Comparison of ENCODE assay signal across 21 cellular contexts in the genomic region with DNA sequence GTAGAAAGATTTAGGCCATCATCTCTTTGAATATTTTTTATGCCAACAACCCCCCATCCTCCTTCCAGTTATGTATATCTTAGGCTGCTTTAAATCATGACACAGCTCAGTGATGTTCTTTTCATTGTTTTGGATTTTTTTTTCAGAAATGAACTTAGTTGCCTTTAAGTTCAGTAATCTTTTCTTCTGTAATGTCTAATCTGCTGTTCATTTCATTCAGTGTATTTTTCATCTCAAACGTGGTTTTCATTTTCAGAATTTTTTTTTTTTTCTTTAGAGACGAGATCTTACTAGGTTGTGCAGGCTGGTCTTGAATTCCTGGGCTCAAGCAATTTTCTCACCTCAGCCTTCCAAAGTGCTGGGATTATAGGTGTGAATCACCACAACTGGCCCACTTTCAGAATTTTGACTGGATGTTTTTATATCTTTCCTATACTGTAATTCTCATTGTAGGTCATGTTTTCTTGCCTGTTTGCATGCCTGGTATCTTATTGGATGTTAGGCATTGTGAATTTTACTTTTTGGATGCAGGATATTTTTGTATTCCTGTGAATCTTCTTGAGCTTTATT. TPM values are rescaled to one million over a fixed set of nuclear protein-coding genes. Genes with fewer than 3 reads are reported as not detected.
DNase-seq lines count a peak whose midpoint lies in the region; ATAC-seq, FAIRE-seq and TF ChIP-seq lines count a peak whose summit lies in the region.
"Had no signal": no experiment of that assay in that cellular context is flagged by ENCODE, and none has a peak within 500 bp of the region (broad histone marks: within the 10 kb centered on the region; RNA-seq: fewer than 3 reads in every experiment).

No MANE protein-coding gene starts in this region.

- POLR2A ChIA-PET in Caco-2 (lab: Charles Lee): interaction anchor here (0.6 to 0.7 kb wide), 2 partner anchors 40 to 48 kb away, joined by 3 to 4 read pairs; no protein-coding TSS in a partner anchor
- POLR2A ChIA-PET in K562 (lab: Yijun Ruan, JAX): interaction anchor here (0.7 kb wide), 1 partner anchor 9 kb away, joined by 3 read pairs; no protein-coding TSS in a partner anchor

- DNase-seq in T-helper 1 cell (no peak), Caco-2 (no peak), K562 (ENCODE audit: extremely low read depth in 1 of 4, low spot score in 3 of 4) (no peak), keratinocyte (ENCODE audit: low read depth, low spot score) (no peak), Right ventricle myocardium superior (no peak), kidney tubule cell (ENCODE audit: low spot score) (no peak)
- DNase-seq: CD8-positive, alpha-beta T cell; DMS79; GM23248; HCEC 1CT; MV-4-11; NCI-H1417; NCI-H187 treated with DMSO at 0.1 percent for 48 hours; PC-3 had no signal

- H3K79me2 ChIP-seq in K562 (ENCODE audit: control insufficient read depth, insufficient read depth, low read length) (no peaks in the 10 kb centered on the region), keratinocyte (ENCODE audit: control insufficient read depth, insufficient read depth, low read length) (no peaks in the 10 kb centered on the region)

- H3K4me3 ChIP-seq in Caco-2 (ENCODE audit: low read depth, low read length): no peak overlapping the region
- H3K4me3 ChIP-seq in K562: no peak overlapping the region
- H3K4me3 ChIP-seq in keratinocyte (ENCODE audit: control insufficient read depth in 2 of 3, extremely low read depth in 1 of 3, insufficient read depth in 2 of 3, low read depth in 1 of 3, low read length in 3 of 3): no peak overlapping the region
- H3K4me3 ChIP-seq: BLaER1, GM23248 had no signal

- H3K4me3 Mint-ChIP-seq in T-helper 1 cell treated with Interleukin-12 subunit alpha and Interleukin-12 subunit beta and Interleukin-4 antibody, amounts not matched to agents 30 μg/mL and 1 μg/mL, for 36 hours: no peak overlapping the region
- no peak overlapping the region for H3K4me3 Mint-ChIP-seq in Caco-2 (ENCODE audit: unreplicated experiment)
- H3K4me3 Mint-ChIP-seq: CD8-positive, alpha-beta T cell had no signal

- H3K4me1 ChIP-seq in Caco-2 (no peaks in the 10 kb centered on the region), K562 (replicated peaks in 1 of 2; ENCODE audit: control insufficient read depth in 2 of 2, insufficient read depth in 2 of 2, low read length in 2 of 2) (no peaks in the 10 kb centered on the region), keratinocyte (ENCODE audit: control insufficient read depth, extremely low read depth, insufficient read depth, low read length) (peaks cover 17% of the 10 kb centered on the region)

- no peaks in the 10 kb centered on the region for H3K27me3 Mint-ChIP-seq in T-helper 1 cell treated with Interleukin-12 subunit alpha and Interleukin-12 subunit beta and Interleukin-4 antibody, amounts not matched to agents 30 μg/mL and 1 μg/mL, for 36 hours (ENCODE audit: low read depth)
- no peaks in the 10 kb centered on the region for H3K27me3 Mint-ChIP-seq in Caco-2 (ENCODE audit: insufficient read depth, unreplicated experiment)
- H3K27me3 Mint-ChIP-seq: IgD-negative memory B cell had no signal

- H3K9me3 ChIP-seq in Caco-2 (0 out of 2 replicates have a peak, but pooled peaks cover 4% of the 10 kb centered on the region), K562 (replicated peaks; ENCODE audit: control insufficient read depth, insufficient read depth, low read depth, low read length) (peaks cover 7% of the 10 kb centered on the region; the same call in 1 of the 2 replicates), keratinocyte (ENCODE audit: control insufficient read depth, low read depth, low read length) (no peaks in the 10 kb centered on the region)

- H2AFZ ChIP-seq in K562 (ENCODE audit: low read depth, low read length): no peak overlapping the region
- H2AFZ ChIP-seq in keratinocyte (ENCODE audit: control insufficient read depth, low read length): no peak overlapping the region
- H2AFZ ChIP-seq: GM23248 had no signal

- H3K9me3 Mint-ChIP-seq in T-helper 1 cell treated with Interleukin-12 subunit alpha and Interleukin-12 subunit beta and Interleukin-4 antibody, amounts not matched to agents 30 μg/mL and 1 μg/mL, for 36 hours: peaks cover 11% of the 10 kb centered on the region
- peaks cover 10% of the 10 kb centered on the region for H3K9me3 Mint-ChIP-seq in Caco-2 (ENCODE audit: unreplicated experiment)

- in situ Hi-C loops in K562 (cut with MboI): no loop called here

- H4K20me1 ChIP-seq in K562 (replicated peaks; ENCODE audit: control insufficient read depth, insufficient read depth, low read length) (no peaks in the 10 kb centered on the region), keratinocyte (ENCODE audit: control insufficient read depth, extremely low read depth, insufficient read depth, low read length) (no peaks in the 10 kb centered on the region)
- H4K20me1 ChIP-seq: BLaER1 had no signal

- FAIRE-seq in K562 (lab: Jason Lieb, UNC) (no peak), keratinocyte (lab: Jason Lieb, UNC) (peak; percentile 9)
- FAIRE-seq: D721Med, HTR-8/SVneo had no signal

- H3K27ac Mint-ChIP-seq in T-helper 1 cell treated with Interleukin-12 subunit alpha and Interleukin-12 subunit beta and Interleukin-4 antibody, amounts not matched to agents 30 μg/mL and 1 μg/mL, for 36 hours: peak overlapping the region; percentile 66
- H3K27ac Mint-ChIP-seq in Caco-2 (ENCODE audit: unreplicated experiment): peak overlapping the region; percentile 39
- H3K27ac Mint-ChIP-seq: CD8-positive, alpha-beta T cell had no signal

- peaks cover 13% of the 10 kb centered on the region for H3K36me3 Mint-ChIP-seq in T-helper 1 cell treated with Interleukin-12 subunit alpha and Interleukin-12 subunit beta and Interleukin-4 antibody, amounts not matched to agents 30 μg/mL and 1 μg/mL, for 36 hours (ENCODE audit: low read depth)
- H3K36me3 Mint-ChIP-seq in Caco-2 (ENCODE audit: insufficient read depth, unreplicated experiment): peaks cover 35% of the 10 kb centered on the region
- H3K36me3 Mint-ChIP-seq: IgD-negative memory B cell had no signal

- H3K4me1 Mint-ChIP-seq in T-helper 1 cell treated with Interleukin-12 subunit alpha and Interleukin-12 subunit beta and Interleukin-4 antibody, amounts not matched to agents 30 μg/mL and 1 μg/mL, for 36 hours (ENCODE audit: low read depth): peaks cover 13% of the 10 kb centered on the region
- H3K4me1 Mint-ChIP-seq in Caco-2 (ENCODE audit: low read depth, unreplicated experiment): no peaks in the 10 kb centered on the region

- 41% methylated on average over 2 of the region's 2 CpGs for WGBS in K562 (ENCODE audit: insufficient coverage, low coverage, missing lambda C conversion rate)

- CTCF ChIA-PET in Caco-2 (lab: Charles Lee): no interaction called here
- CTCF ChIA-PET in K562 (lab: Yijun Ruan, JAX; ENCODE audit: low intra/inter-chr PET ratio): no interaction called here

- BruUV-seq in Caco-2 (replicated peaks; lab: Mats Ljungman, UMichigan) (no TSS peak), K562 (replicated peaks; lab: Mats Ljungman, UMichigan) (no TSS peak)

- intact Hi-C loops in Caco-2 (cut with micrococcal nuclease; ENCODE audit: unreplicated experiment) (no loop called here), K562 (cut with micrococcal nuclease) (no loop called here), Right ventricle myocardium superior (cut with DNase I) (no loop called here)

- dilution Hi-C loops in keratinocyte (cut with MboI; ENCODE audit: extremely low pct_ligation_motif_present, low sequenced_read_pairs): no loop called here

- H3K4me2 ChIP-seq in K562 (ENCODE audit: insufficient read depth, low read length): no peak overlapping the region
- H3K4me2 ChIP-seq in keratinocyte (ENCODE audit: control insufficient read depth, extremely low read depth, insufficient read depth, low read depth, low read length): peak overlapping the region; percentile 18
- H3K4me2 ChIP-seq: BLaER1 had no signal

- H3K36me3 ChIP-seq in Caco-2 (ENCODE audit: control insufficient read depth, insufficient read depth, low read length) (no peaks in the 10 kb centered on the region; the same call in 1 of the 2 replicates), K562 (ENCODE audit: control insufficient read depth, insufficient read depth, low read length) (no peaks in the 10 kb centered on the region), keratinocyte (ENCODE audit: control insufficient read depth in 2 of 2, extremely low read depth in 1 of 2, insufficient read depth in 2 of 2, low read length in 2 of 2) (no peaks in the 10 kb centered on the region)

- ATAC-seq in K562: no peak
- no peak for ATAC-seq in HG03432 (IDR thresholded peaks at IDR 0.05; ENCODE audit: unreplicated experiment)
- no peak for ATAC-seq in Right ventricle myocardium superior (ENCODE audit: poor library complexity)
- ATAC-seq: CD8-positive, alpha-beta T cell; PC-3 had no signal

- no peak for TF ChIP-seq POLR2A in K562 (conservative IDR thresholded peaks at IDR 0.05)

- TF ChIP-seq CTCF in Caco-2 (IDR thresholded peaks at IDR 0.05; ENCODE audit: insufficient read depth in 1 of 2, low read depth in 1 of 2, low read length in 1 of 2, severe bottlenecking in 1 of 2, unreplicated experiment in 1 of 2) (no peak), K562 (IDR thresholded peaks at IDR 0.05 in 2 of 3, conservative IDR thresholded peaks at IDR 0.05 in 1 of 3; ENCODE audit: insufficient read depth in 2 of 3, low read depth in 1 of 3, low read length in 3 of 3) (no peak), keratinocyte (optimal IDR thresholded peaks at IDR 0.05 in 1 of 3, IDR thresholded peaks at IDR 0.05 in 1 of 3, conservative IDR thresholded peaks at IDR 0.05 in 1 of 3; ENCODE audit: extremely low read depth in 1 of 3, insufficient read depth in 2 of 3, low read length in 3 of 3) (no peak)

- no peak for TF ChIP-seq EP300 in K562 (IDR thresholded peaks at IDR 0.05; ENCODE audit: low read length)

- H3K27me3 ChIP-seq in Caco-2 (replicated peaks; ENCODE audit: control insufficient read depth, insufficient read depth, low read length): no peaks in the 10 kb centered on the region
- no peaks in the 10 kb centered on the region for H3K27me3 ChIP-seq in K562 (ENCODE audit: control insufficient read depth in 2 of 2, insufficient read depth in 2 of 2, low read length in 2 of 2)
- H3K27me3 ChIP-seq in keratinocyte (ENCODE audit: control insufficient read depth, extremely low read depth, insufficient read depth, low read length): no peaks in the 10 kb centered on the region
- H3K27me3 ChIP-seq: BLaER1 had no signal

- H3K27ac ChIP-seq in K562 (ENCODE audit: extremely low read depth, low read depth, low read length) (no peak overlapping the region), keratinocyte (ENCODE audit: control insufficient read depth, insufficient read depth, low read length) (peak overlapping the region; percentile 73)
- H3K27ac ChIP-seq: BLaER1, GM23248, HL-60 had no signal

- H3K9me1 ChIP-seq in K562 (ENCODE audit: control insufficient read depth, insufficient read depth, low read length) (no peaks in the 10 kb centered on the region), keratinocyte (ENCODE audit: control insufficient read depth, extremely low read depth, insufficient read depth, low read length) (no peaks in the 10 kb centered on the region)

- no peak for TF ChIP-seq RAD21 in K562 (CRISPR knock-in tag; conservative IDR thresholded peaks at IDR 0.05 in 1 of 2, IDR thresholded peaks at IDR 0.05 in 1 of 2)

- no peak overlapping the region for H3K9ac ChIP-seq in K562 (ENCODE audit: insufficient read depth in 1 of 2, low read depth in 2 of 2, low read length in 2 of 2)
- H3K9ac ChIP-seq in keratinocyte (ENCODE audit: control insufficient read depth, extremely low read depth, insufficient read depth, low read length): peak overlapping the region; percentile 18
- H3K9ac ChIP-seq: BLaER1, GM23248 had no signal

RNA-seq across cellular contexts. Expression of a gene that starts 8.1 kb away (rescaled TPM):
- 5.0 and 6.5 TPM in 2 replicates for total RNA-seq in Caco-2 (2022)
- total RNA-seq in K562 (2011; cell fraction: chromatin; rRNA removed; ENCODE audit: low replicate concordance): 4.8 and 7.6 TPM in 2 replicates
- total RNA-seq in K562 (2011; cell fraction: nucleolus; rRNA removed): 4.8 and 5.1 TPM in 2 replicates
- 5.8 and 8.5 TPM in 2 replicates for total RNA-seq in K562 (2011; cell fraction: nucleoplasm; rRNA removed)
- 2.7 and 3.2 TPM in 2 replicates for total RNA-seq in K562 (2014; rRNA removed)
- total RNA-seq in K562 (2014; rRNA removed; fragmentation: Illumina TruSeq; extraction: Trizol): 4.1 and 4.3 TPM in 2 replicates
- 3.7 and 4.3 TPM in 2 replicates for total RNA-seq in K562 (2015; rRNA removed; fragmentation: Illumina TruSeq; extraction: Trizol)
- total RNA-seq in K562 (2021): 1.9 and 3.5 TPM in 2 replicates
- polyA plus RNA-seq in K562 (2011; rRNA removed): 5.5 and 5.9 TPM in 2 replicates
- polyA plus RNA-seq in K562 (2011; cell fraction: cytosol; rRNA removed): 4.7 and 4.9 TPM in 2 replicates
- 2.3 and 3.1 TPM in 2 replicates for polyA plus RNA-seq in K562 (2011; cell fraction: nucleus; rRNA removed)
- polyA plus RNA-seq in K562 (2012): 2.6 and 6.6 TPM in 2 replicates
- polyA plus RNA-seq in K562 (2014; fragmentation: Illumina TruSeq; extraction: Trizol): 4.1 and 4.2 TPM in 2 replicates
- 1 to 10 TPM; 6.1 to 6.5 TPM for polyA plus RNA-seq in K562 (2014; fragmentation: Nextera tagmentation; extraction: Ambion mirVana)
- 3.2 and 3.7 TPM in 2 replicates for polyA plus RNA-seq in K562 (2014; rRNA removed)
- polyA minus RNA-seq in K562 (2011; rRNA and poly(A)+ RNA removed): 1.4 and 1.7 TPM in 2 replicates
- 1.3 and 1.7 TPM in 2 replicates for polyA minus RNA-seq in K562 (2011; cell fraction: cytosol; rRNA and poly(A)+ RNA removed)
- polyA minus RNA-seq in K562 (2011; cell fraction: nucleus; rRNA and poly(A)+ RNA removed): 1.3 and 2.7 TPM in 2 replicates
- 3.6 to 5.1 TPM (median 4.1 TPM) in 3 replicates for polyA plus RNA-seq in keratinocyte
- 1.0 TPM for polyA plus RNA-seq in keratinocyte (2011; ENCODE audit: low read depth)
- 4.0 and 4.6 TPM in 2 replicates for polyA plus RNA-seq in keratinocyte (2011; cell fraction: cytosol; rRNA removed)
- 4.2 and 6.3 TPM in 2 replicates for polyA plus RNA-seq in keratinocyte (2011; cell fraction: nucleus; rRNA removed)
- 1.7 and 2.3 TPM in 2 replicates for polyA plus RNA-seq in keratinocyte (2012; ENCODE audit: low replicate concordance)
- 1.6 to 24.1 TPM (median 1.6 TPM) in 3 replicates for polyA minus RNA-seq in keratinocyte
- polyA minus RNA-seq in keratinocyte (2011; cell fraction: cytosol; rRNA and poly(A)+ RNA removed): 5.6 TPM
- 6.1 and 6.3 TPM in 2 replicates for polyA minus RNA-seq in keratinocyte (2011; cell fraction: nucleus; rRNA and poly(A)+ RNA removed)
- 2.0 TPM for total RNA-seq in Right ventricle myocardium superior

RNA-seq across cellular contexts. Expression of a gene that starts 36.0 kb away (rescaled TPM):
- total RNA-seq in Caco-2 (2022) (405 and 423 TPM in 2 replicates), K562 (2014; rRNA removed) (475 and 482 TPM in 2 replicates), K562 (2014; rRNA removed; fragmentation: Illumina TruSeq; extraction: Trizol) (350 and 367 TPM in 2 replicates), K562 (2015; rRNA removed; fragmentation: Illumina TruSeq; extraction: Trizol) (425 and 438 TPM in 2 replicates), K562 (2021) (436 and 489 TPM in 2 replicates), Right ventricle myocardium superior (77.5 TPM)
- total RNA-seq in K562 (2011; cell fraction: chromatin; rRNA removed; ENCODE audit: low replicate concordance): 85.6 and 109 TPM in 2 replicates
- total RNA-seq in K562 (2011; cell fraction: nucleolus; rRNA removed): 72.0 and 75.3 TPM in 2 replicates
- total RNA-seq in K562 (2011; cell fraction: nucleoplasm; rRNA removed): 72.8 and 78.1 TPM in 2 replicates
- polyA plus RNA-seq in K562 (2011; rRNA removed) (331 and 341 TPM in 2 replicates), K562 (2014; fragmentation: Illumina TruSeq; extraction: Trizol) (450 and 461 TPM in 2 replicates), K562 (2014; fragmentation: Nextera tagmentation; extraction: Ambion mirVana) (100 to 1,000 TPM; 192 to 289 TPM), K562 (2014; rRNA removed) (390 and 416 TPM in 2 replicates), keratinocyte (164 to 238 TPM (median 230 TPM) in 3 replicates)
- polyA plus RNA-seq in K562 (2011; cell fraction: cytosol; rRNA removed): 281 and 294 TPM in 2 replicates
- 122 and 160 TPM in 2 replicates for polyA plus RNA-seq in K562 (2011; cell fraction: nucleus; rRNA removed)
- polyA plus RNA-seq in K562 (2012): 322 and 499 TPM in 2 replicates
- polyA minus RNA-seq in K562 (2011; rRNA and poly(A)+ RNA removed): 441 and 450 TPM in 2 replicates
- 190 and 194 TPM in 2 replicates for polyA minus RNA-seq in K562 (2011; cell fraction: cytosol; rRNA and poly(A)+ RNA removed)
- 39.4 and 62.3 TPM in 2 replicates for polyA minus RNA-seq in K562 (2011; cell fraction: nucleus; rRNA and poly(A)+ RNA removed)
- 149 TPM for polyA plus RNA-seq in keratinocyte (2011; ENCODE audit: low read depth)
- 154 and 156 TPM in 2 replicates for polyA plus RNA-seq in keratinocyte (2011; cell fraction: cytosol; rRNA removed)
- 171 and 186 TPM in 2 replicates for polyA plus RNA-seq in keratinocyte (2011; cell fraction: nucleus; rRNA removed)
- 128 and 184 TPM in 2 replicates for polyA plus RNA-seq in keratinocyte (2012; ENCODE audit: low replicate concordance)
- 160 to 224 TPM (median 169 TPM) in 3 replicates for polyA minus RNA-seq in keratinocyte
- polyA minus RNA-seq in keratinocyte (2011; cell fraction: cytosol; rRNA and poly(A)+ RNA removed): 138 TPM
- polyA minus RNA-seq in keratinocyte (2011; cell fraction: nucleus; rRNA and poly(A)+ RNA removed): 79.5 and 115 TPM in 2 replicates
